22 cellular contexts compared by ENCODE assay signal in genomic region chr2:71558300-71559051, GRCh38.
A peak's percentile ranks its signal among the peaks of the same experiment; 100 is the strongest.
DNase-seq lines count a peak whose midpoint lies in the region; ATAC-seq and TF ChIP-seq lines count a peak whose summit lies in the region.
"Had no signal": no experiment of that assay in that cellular context is flagged by ENCODE, and none has a peak within 500 bp of the region (broad histone marks: within the 10 kb centered on the region; RNA-seq: fewer than 3 reads in every experiment).

No MANE protein-coding gene starts in this region.

- DNase-seq in ELR (ENCODE audit: low read depth) (peak; percentile 20), MG63 (peak; percentile 44), endothelial cell (ENCODE audit: low spot score) (no peak), neuronal stem cell (ENCODE audit: low spot score) (no peak), GDM1 (lab: John Stamatoyannopoulos, UW) (no peak), DMS 273 treated with DMSO at 0.1 percent for 48 hours (lab: John Stamatoyannopoulos, UW) (no peak)
- DNase-seq: activated gamma-delta T cell treated with Interleukin-2 at 50 U/mL for 16 hours, amniotic stem cell, Calu3, gastrocnemius medialis, mammary epithelial cell, MM.1S, NCI-H187 treated with DMSO at 0.1 percent for 48 hours, tibial artery had no signal

- peak overlapping the region; percentile 83 for H2AK5ac ChIP-seq in neuronal stem cell (ENCODE audit: low read depth, low read length)

- H3K36me3 Mint-ChIP-seq in endothelial cell (ENCODE audit: low read depth, unreplicated experiment): peaks cover 36% of the 10 kb centered on the region
- H3K36me3 Mint-ChIP-seq: naive thymus-derived CD8-positive, alpha-beta T cell had no signal

- no peak overlapping the region for H2AFZ ChIP-seq in neuronal stem cell (ENCODE audit: low read length)

- no peak overlapping the region for H3K4me3 ChIP-seq in MG63
- H3K4me3 ChIP-seq in neuronal stem cell (ENCODE audit: low read length in 2 of 2): no peak overlapping the region
- H3K4me3 ChIP-seq: gastrocnemius medialis, HAP-1, prostate gland, SJSA1, tibial artery had no signal

- no peak for TF ChIP-seq CTCF in endothelial cell (IDR thresholded peaks at IDR 0.05; ENCODE audit: unreplicated experiment)

- H3K18ac ChIP-seq in neuronal stem cell (ENCODE audit: low read length): peak overlapping the region; percentile 1

- no peaks in the 10 kb centered on the region for H3K9me3 ChIP-seq in MG63
- H3K9me3 ChIP-seq in neuronal stem cell (replicated peaks in 1 of 2; ENCODE audit: control insufficient read depth in 2 of 2, insufficient read depth in 1 of 2, low read depth in 1 of 2, low read length in 2 of 2): no peaks in the 10 kb centered on the region
- H3K9me3 ChIP-seq: gastrocnemius medialis, HAP-1, prostate gland, SJSA1, tibial artery had no signal

- H3K36me3 ChIP-seq in MG63 (no peaks in the 10 kb centered on the region), neuronal stem cell (replicated peaks in 1 of 2; ENCODE audit: control insufficient read depth in 2 of 2, insufficient read depth in 2 of 2, low read length in 2 of 2) (no peaks in the 10 kb centered on the region)
- H3K36me3 ChIP-seq: HAP-1, prostate gland had no signal

- H3K4me2 ChIP-seq in neuronal stem cell (ENCODE audit: insufficient read depth, low read length, poor library complexity, severe bottlenecking): no peak overlapping the region

- no peak overlapping the region for H3K14ac ChIP-seq in neuronal stem cell (ENCODE audit: low read length)

- H3K4me1 ChIP-seq in neuronal stem cell (ENCODE audit: control insufficient read depth in 2 of 2, insufficient read depth in 1 of 2, low read depth in 1 of 2, low read length in 2 of 2): peaks cover 0 to 2% of the 10 kb centered on the region in 2 donors
- H3K4me1 ChIP-seq: HAP-1, prostate gland had no signal

- no peak for ATAC-seq in GM18498 (IDR thresholded peaks at IDR 0.05; ENCODE audit: unreplicated experiment)
- ATAC-seq in GM19351 (IDR thresholded peaks at IDR 0.05; ENCODE audit: unreplicated experiment): no peak
- ATAC-seq: activated CD4-positive, CD25-positive, alpha-beta regulatory T cell treated with anti-CD3 and anti-CD28 coated beads, Interleukin-2, amount 50 U/mL, for 24 hours; gastrocnemius medialis; naive thymus-derived CD8-positive, alpha-beta T cell had no signal

- H3K4me1 Mint-ChIP-seq in endothelial cell (ENCODE audit: unreplicated experiment): peaks cover 22% of the 10 kb centered on the region

- no peak overlapping the region for H4K8ac ChIP-seq in neuronal stem cell (ENCODE audit: low read depth, low read length)

- H3K4me3 Mint-ChIP-seq in endothelial cell (ENCODE audit: unreplicated experiment): no peak overlapping the region
- H3K4me3 Mint-ChIP-seq: naive thymus-derived CD8-positive, alpha-beta T cell; T-helper 2 cell treated with Interferon-gamma antibody and Interleukin-4, amounts not matched to agents 5 μg/mL and 100 μg/mL, for 36 hours had no signal

- H2BK12ac ChIP-seq in neuronal stem cell (ENCODE audit: low read length): no peak overlapping the region

- H2BK15ac ChIP-seq in neuronal stem cell (ENCODE audit: low read length): no peak overlapping the region

- peak overlapping the region; percentile 54 for H2BK5ac ChIP-seq in neuronal stem cell (ENCODE audit: low read length)

- no peak overlapping the region for H4K91ac ChIP-seq in neuronal stem cell (ENCODE audit: low read depth, low read length, poor library complexity)

- H2BK120ac ChIP-seq in neuronal stem cell (ENCODE audit: low read depth, low read length): no peak overlapping the region

- no peak overlapping the region for H3K4ac ChIP-seq in neuronal stem cell (ENCODE audit: low read length)

- no peaks in the 10 kb centered on the region for H3K9me3 Mint-ChIP-seq in endothelial cell (ENCODE audit: unreplicated experiment)
- H3K9me3 Mint-ChIP-seq: naive thymus-derived CD8-positive, alpha-beta T cell; T-helper 2 cell treated with Interferon-gamma antibody and Interleukin-4, amounts not matched to agents 5 μg/mL and 100 μg/mL, for 36 hours had no signal

- H3K79me1 ChIP-seq in neuronal stem cell (ENCODE audit: low read depth, low read length): no peaks in the 10 kb centered on the region

- H3K27me3 ChIP-seq in MG63 (no peaks in the 10 kb centered on the region), neuronal stem cell (ENCODE audit: control insufficient read depth in 3 of 3, insufficient read depth in 3 of 3, low read depth in 1 of 3, low read length in 3 of 3) (no peaks in the 10 kb centered on the region)
- H3K27me3 ChIP-seq: gastrocnemius medialis, SJSA1, tibial artery had no signal

- WGBS in neuronal stem cell (ENCODE audit: extremely low coverage in 2 of 2, insufficient read length in 2 of 2, insufficient replicate concordance in 1 of 2), 2 donors: no CpG with 5 or more reads among the region's 10 CpGs

- H3K9ac ChIP-seq in neuronal stem cell (ENCODE audit: low read depth, low read length, poor library complexity): no peak overlapping the region

- no peak overlapping the region for H3K27ac ChIP-seq in neuronal stem cell (replicated peaks; ENCODE audit: low read length)
- H3K27ac ChIP-seq: gastrocnemius medialis, prostate gland, SJSA1, tibial artery had no signal

- peak overlapping the region; percentile 48 for H3K27ac Mint-ChIP-seq in endothelial cell (ENCODE audit: unreplicated experiment)
- H3K27ac Mint-ChIP-seq: T-helper 2 cell treated with Interferon-gamma antibody and Interleukin-4, amounts not matched to agents 5 μg/mL and 100 μg/mL, for 36 hours had no signal

- no peak overlapping the region for H3K23ac ChIP-seq in neuronal stem cell (ENCODE audit: low read depth, low read length, poor library complexity)

- peaks cover 43% of the 10 kb centered on the region for H3K27me3 Mint-ChIP-seq in endothelial cell (ENCODE audit: unreplicated experiment)
- H3K27me3 Mint-ChIP-seq: naive thymus-derived CD8-positive, alpha-beta T cell had no signal

Comparison
In these comparisons a context has a peak if more than half of its experiments do, and no peak if none do; other contexts are left out.
1. DNase-seq: peak in ELR (single experiment) and MG63 (single experiment); none in endothelial cell (single experiment), neuronal stem cell (single experiment), GDM1 (single experiment) and DMS 273 treated with DMSO at 0.1 percent for 48 hours (single experiment).